Comparison of ENCODE assay signal across 30 cellular contexts in genomic region chr16:80341242-80341641, GRCh38.
A peak's percentile ranks its signal among the peaks of the same experiment; 100 is the strongest.
DNase-seq lines count a peak whose midpoint lies in the region; ATAC-seq, FAIRE-seq and TF ChIP-seq lines count a peak whose summit lies in the region.
"Had no signal": no experiment of that assay in that cellular context is flagged by ENCODE, and none has a peak within 500 bp of the region (broad histone marks: within the 10 kb centered on the region; RNA-seq: fewer than 3 reads in every experiment).

No MANE protein-coding gene starts in this region.

- no peak for TF ChIP-seq POLR2A in right lobe of liver (IDR thresholded peaks at IDR 0.05)
- no peak for TF ChIP-seq POLR2A in GM12892 (IDR thresholded peaks at IDR 0.05; ENCODE audit: low read depth, low read length)
- TF ChIP-seq POLR2A in body of pancreas (IDR thresholded peaks at IDR 0.05), result no peak

- peaks cover 6 to 33% (median 24%) of the 10 kb centered on the region in 10 experiments; a peak in 19 of 20 replicates for H3K4me1 ChIP-seq in BLaER1 treated with 17β-estradiol and CSF1 and Interleukin-3, amounts not matched to agents 10 nM and 100 nM
- H3K4me1 ChIP-seq in endodermal cell (ENCODE audit: control insufficient read depth, insufficient read depth, low read length), result no peaks in the 10 kb centered on the region
- H3K4me1 ChIP-seq in right lobe of liver, result peaks cover 0 to 5% (median 0%) of the 10 kb centered on the region in 4 donors
- H3K4me1 ChIP-seq in body of pancreas, result no peaks in the 10 kb centered on the region
- H3K4me1 ChIP-seq: A549, adrenal gland had no signal

- H3K9me3 ChIP-seq in BLaER1 treated with 17β-estradiol and CSF1 and Interleukin-3, amounts not matched to agents 10 nM and 100 nM (replicated peaks in 1 of 11), result no peaks in the 10 kb centered on the region
- H3K9me3 ChIP-seq in endodermal cell (ENCODE audit: control insufficient read depth, low read length), result no peaks in the 10 kb centered on the region
- no peaks in the 10 kb centered on the region for H3K9me3 ChIP-seq in right lobe of liver
- no peaks in the 10 kb centered on the region for H3K9me3 ChIP-seq in body of pancreas
- H3K9me3 ChIP-seq: A549, adrenal gland, ovary had no signal

- no peak overlapping the region for H3K9ac ChIP-seq in BLaER1 treated with 17β-estradiol and CSF1 and Interleukin-3, amounts not matched to agents 10 nM and 100 nM
- no peak overlapping the region for H3K9ac ChIP-seq in endodermal cell (ENCODE audit: extremely low read depth, low read length, poor library complexity, severe bottlenecking)
- H3K9ac ChIP-seq: GM23248 had no signal

- TF ChIP-seq CTCF in endodermal cell (conservative IDR thresholded peaks at IDR 0.05), result peak; percentile 85
- peak; percentile 68 to 82 (median 74) for TF ChIP-seq CTCF in right lobe of liver (IDR thresholded peaks at IDR 0.05)
- no peak for TF ChIP-seq CTCF in body of pancreas (IDR thresholded peaks at IDR 0.05)

- no peak overlapping the region for H3K4me3 ChIP-seq in BLaER1 treated with 17β-estradiol and CSF1 and Interleukin-3, amounts not matched to agents 10 nM and 100 nM
- no peak overlapping the region for H3K4me3 ChIP-seq in endodermal cell (ENCODE audit: low read length)
- H3K4me3 ChIP-seq in right lobe of liver, result no peak overlapping the region
- H3K4me3 ChIP-seq in body of pancreas, result no peak overlapping the region
- H3K4me3 ChIP-seq: A549, adrenal gland, GM23248, ovary had no signal

- H3K27ac Mint-ChIP-seq in endodermal cell, result no peak overlapping the region
- H3K27ac Mint-ChIP-seq: activated CD4-positive, alpha-beta T cell treated with anti-CD3 and anti-CD28 coated beads, Interleukin-2, amount 10 ng/mL, durations not matched to agents 7 days and 5 days had no signal

- no peaks in the 10 kb centered on the region for H3K9me3 Mint-ChIP-seq in endodermal cell
- H3K9me3 Mint-ChIP-seq: activated CD4-positive, alpha-beta T cell treated with anti-CD3 and anti-CD28 coated beads, Interleukin-2, amount 10 ng/mL, durations not matched to agents 7 days and 5 days had no signal

- peak overlapping the region in 8 of 11 experiments; percentile 13 to 66 (median 46); a peak in 12 of 22 replicates for H3K4me2 ChIP-seq in BLaER1 treated with 17β-estradiol and CSF1 and Interleukin-3, amounts not matched to agents 10 nM and 100 nM
- H3K4me2 ChIP-seq: A549 had no signal

- no peak overlapping the region for H3K4me3 Mint-ChIP-seq in endodermal cell
- H3K4me3 Mint-ChIP-seq: activated CD4-positive, alpha-beta T cell treated with anti-CD3 and anti-CD28 coated beads, Interleukin-2, amount 10 ng/mL, durations not matched to agents 7 days and 5 days had no signal

- intact Hi-C loops in right lobe of liver (cut with DNase I) (no loop called here), body of pancreas (cut with DNase I) (no loop called here)

- H3K27me3 Mint-ChIP-seq in endodermal cell (ENCODE audit: insufficient read depth), result peaks cover 28% of the 10 kb centered on the region

- H3K27me3 ChIP-seq in BLaER1 treated with 17β-estradiol and CSF1 and Interleukin-3, amounts not matched to agents 10 nM and 100 nM, result no peaks in the 10 kb centered on the region
- H3K27me3 ChIP-seq in endodermal cell (ENCODE audit: control insufficient read depth, insufficient read depth, low read length, poor library complexity, severe bottlenecking) (no peaks in the 10 kb centered on the region), right lobe of liver (no peaks in the 10 kb centered on the region), body of pancreas (no peaks in the 10 kb centered on the region)
- H3K27me3 ChIP-seq: adrenal gland, ovary had no signal

- H4K20me1 ChIP-seq in BLaER1 treated with 17β-estradiol and CSF1 and Interleukin-3, amounts not matched to agents 10 nM and 100 nM, result peaks cover 0 to 4% (median 0%) of the 10 kb centered on the region in 11 experiments; a peak in 2 of 22 replicates

- H3K27ac ChIP-seq in BLaER1 treated with 17β-estradiol and CSF1 and Interleukin-3, amounts not matched to agents 10 nM and 100 nM, result no peak overlapping the region
- no peak overlapping the region for H3K27ac ChIP-seq in endodermal cell (ENCODE audit: low read depth, low read length)
- no peak overlapping the region for H3K27ac ChIP-seq in right lobe of liver
- no peak overlapping the region for H3K27ac ChIP-seq in body of pancreas
- H3K27ac ChIP-seq: A549, adrenal gland, GM23248, ovary, WERI-Rb-1 had no signal

- H3K36me3 ChIP-seq in BLaER1 treated with 17β-estradiol and CSF1 and Interleukin-3, amounts not matched to agents 10 nM and 100 nM, result no peaks in the 10 kb centered on the region
- no peaks in the 10 kb centered on the region for H3K36me3 ChIP-seq in endodermal cell (ENCODE audit: control insufficient read depth, insufficient read depth, low read length)
- no peaks in the 10 kb centered on the region for H3K36me3 ChIP-seq in right lobe of liver
- no peaks in the 10 kb centered on the region for H3K36me3 ChIP-seq in body of pancreas (replicated peaks in 1 of 2; ENCODE audit: insufficient read depth in 1 of 2, low read depth in 2 of 2)
- H3K36me3 ChIP-seq: adrenal gland, ovary, WERI-Rb-1 had no signal

- peaks cover 5% of the 10 kb centered on the region for H3K4me1 Mint-ChIP-seq in endodermal cell
- H3K4me1 Mint-ChIP-seq: activated CD4-positive, alpha-beta T cell treated with anti-CD3 and anti-CD28 coated beads, Interleukin-2, amount 10 ng/mL, durations not matched to agents 7 days and 5 days had no signal

- ATAC-seq in right lobe of liver, result peak; percentile 91 to 99 (median 98)
- ATAC-seq in body of pancreas, result no peak
- no peak for ATAC-seq in GM21526 (IDR thresholded peaks at IDR 0.05; ENCODE audit: low FRiP score, unreplicated experiment)
- ATAC-seq: A549, esophagus mucosa, right cardiac atrium, Right ventricle myocardium inferior had no signal

- DNase-seq in HuH-7 (ENCODE audit: low spot score) (peak; percentile 60), endodermal cell (peak; percentile 57), right lobe of liver (no peak), GM12892 (ENCODE audit: insufficient read length) (no peak), body of pancreas (no peak), NCI-H748 (lab: John Stamatoyannopoulos, UW; ENCODE audit: unreplicated experiment) (no peak)
- DNase-seq: activated CD4-positive, alpha-beta T cell treated with anti-CD3 and anti-CD28 coated beads, Interleukin-2, amount 10 ng/mL, durations not matched to agents 7 days and 5 days; activated naive CD4-positive, alpha-beta T cell; activated T-cell treated with anti-CD3 and anti-CD28 coated beads, Interleukin-2, amount 50 U/mL, for 48 hours; adrenal gland; effector memory CD4-positive, alpha-beta T cell; GM23248; hypothalamus; islet precursor cell; NCI-H1930; NCI-H226; NCI-H774; ovary; right cardiac atrium; stimulated activated CD4-positive, alpha-beta T cell treated with anti-CD3 and anti-CD28 coated beads, Interleukin-4, amount 100 ng/mL, for 4 hours; stimulated activated naive CD4-positive, alpha-beta T cell; WERI-Rb-1 had no signal

- FAIRE-seq in GM12892 (lab: Jason Lieb, UNC), result no peak
- FAIRE-seq: A549, frontal cortex, HTR-8/SVneo, urothelium cell line had no signal

- no peaks in the 10 kb centered on the region for H3K36me3 Mint-ChIP-seq in endodermal cell (ENCODE audit: low read depth)

- 77 to 100% methylated on average over 1 to 3 of the region's 3 CpGs for WGBS in endodermal cell (ENCODE audit: insufficient coverage in 1 of 2, insufficient read length in 1 of 2), 2 experiments
- WGBS in right lobe of liver (ENCODE audit: insufficient coverage, low coverage, low lambda C conversion rate, missing lambda C conversion rate), result 30% methylated on average over 3 of the region's 3 CpGs
- WGBS in body of pancreas, 2 donors, result 21 to 31% methylated on average over 3 of the region's 3 CpGs

Comparison
In these comparisons a context has a peak if more than half of its experiments do, and no peak if none do; other contexts are left out.
1. DNase-seq: peak in HuH-7 (single experiment) and endodermal cell (single experiment); none in right lobe of liver (0 of 3), GM12892 (single experiment), body of pancreas (0 of 4) and NCI-H748 (single experiment).
2. CTCF ChIP-seq: peak in endodermal cell (single experiment) and right lobe of liver (4 of 4); none in body of pancreas (0 of 7).
3. ATAC-seq: peak in right lobe of liver (4 of 4); none in body of pancreas (single experiment) and GM21526 (single experiment).